In the genomic region with DNA sequence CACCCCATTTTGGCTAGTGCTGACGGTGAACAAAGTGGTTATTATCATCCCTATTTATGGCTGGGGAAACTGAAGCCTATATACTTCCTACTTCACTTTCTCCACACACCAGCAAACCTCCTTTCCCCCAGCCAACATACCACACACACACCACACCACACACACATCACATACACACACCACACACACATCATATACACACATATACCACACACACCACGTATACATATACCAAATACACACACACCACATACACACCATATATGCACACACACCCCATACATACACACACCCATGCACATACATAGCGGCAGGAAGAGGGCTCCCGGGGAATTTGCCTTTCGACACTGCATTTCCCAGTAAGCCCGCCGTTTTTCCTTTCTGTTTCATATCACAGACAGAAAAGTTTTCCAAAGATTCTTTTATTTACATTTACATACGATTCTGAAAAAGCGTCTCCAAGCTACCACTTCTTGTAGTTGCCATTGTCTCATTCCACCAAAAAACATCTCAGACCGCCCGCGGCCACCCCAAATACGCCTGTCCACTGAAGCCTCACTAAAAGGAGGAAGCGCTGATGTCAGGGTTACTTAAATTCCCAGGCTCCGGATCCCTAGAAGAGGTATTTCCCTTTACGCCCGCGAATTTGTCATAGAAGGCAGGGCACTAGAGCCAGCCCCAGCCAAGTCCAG, we compare ENCODE assay signal across 8 cellular contexts. TPM values are rescaled to one million over a fixed set of nuclear protein-coding genes. Genes with fewer than 3 reads are reported as not detected.
DNase-seq lines count a peak whose midpoint lies in the region; ATAC-seq and TF ChIP-seq lines count a peak whose summit lies in the region.

No MANE protein-coding gene starts in this region.

- H4K12ac ChIP-seq in trophoblast cell (ENCODE audit: low read depth, low read length), result peak overlapping the region; percentile 0

- peak overlapping the region; percentile 4 for H2BK12ac ChIP-seq in trophoblast cell (ENCODE audit: low read length)

- H3K9ac ChIP-seq in ES-I3 (ENCODE audit: low read depth, low read length) (peak overlapping the region; percentile 62), trophoblast cell (ENCODE audit: low read length) (peak overlapping the region; percentile 1)

- H3K9me3 ChIP-seq in ES-I3 (ENCODE audit: control insufficient read depth, insufficient read depth, low read length) (no peaks in the 10 kb centered on the region), trophoblast cell (ENCODE audit: insufficient read depth, low read depth, low read length) (no peaks in the 10 kb centered on the region)

- no peak overlapping the region for H3K4ac ChIP-seq in trophoblast cell (ENCODE audit: low read depth, low read length)

- no peaks in the 10 kb centered on the region for H3K27me3 ChIP-seq in trophoblast cell (ENCODE audit: insufficient read depth, low read length)

- no peak overlapping the region for H3K18ac ChIP-seq in trophoblast cell (ENCODE audit: low read length)

- H3K27ac ChIP-seq in trophoblast cell (ENCODE audit: low read depth, low read length), result peak overlapping the region; percentile 57

- peak overlapping the region; percentile 42 for H2BK5ac ChIP-seq in trophoblast cell (ENCODE audit: low read depth, low read length, poor library complexity)

- H3K4me1 ChIP-seq in ES-I3 (ENCODE audit: insufficient read depth, low read length) (peaks cover 5% of the 10 kb centered on the region; the same call in 1 of the 2 replicates), trophoblast cell (ENCODE audit: control insufficient read depth in 1 of 2, insufficient read depth in 2 of 2, low read length in 2 of 2) (peaks cover 16 to 20% of the 10 kb centered on the region in 2 experiments)

- peak overlapping the region; percentile 2 for H2BK120ac ChIP-seq in trophoblast cell (ENCODE audit: insufficient read depth, low read length, poor library complexity)

- ATAC-seq in HG03039 (IDR thresholded peaks at IDR 0.05; ENCODE audit: unreplicated experiment) (no peak), HG03135 (IDR thresholded peaks at IDR 0.05; ENCODE audit: unreplicated experiment) (no peak)

- H3K36me3 ChIP-seq in ES-I3 (ENCODE audit: insufficient read depth, low read length), result peaks cover 3% of the 10 kb centered on the region; the same call in 1 of the 2 replicates
- H3K36me3 ChIP-seq in trophoblast cell (ENCODE audit: control insufficient read depth in 1 of 2, insufficient read depth in 2 of 2, low read length in 2 of 2), result peaks cover 17 to 28% of the 10 kb centered on the region in 2 experiments

- peak overlapping the region; percentile 3 for H4K91ac ChIP-seq in trophoblast cell (ENCODE audit: low read depth, low read length)

- no peak overlapping the region for H2AFZ ChIP-seq in trophoblast cell (ENCODE audit: insufficient read depth, low read length, poor library complexity)

- 100% methylated on average over 1 of the region's 18 CpGs for WGBS in trophoblast cell (ENCODE audit: extremely low coverage, insufficient coverage, insufficient read length)

- H3K23ac ChIP-seq in trophoblast cell (ENCODE audit: low read length), result peak overlapping the region; percentile 93

- H3K4me3 ChIP-seq in epithelial cell of esophagus (ENCODE audit: low read length) (peak overlapping the region; percentile 60), trophoblast cell (ENCODE audit: low read depth, low read length) (peak overlapping the region; percentile 58)

- peak overlapping the region; percentile 1 for H2AK5ac ChIP-seq in trophoblast cell (ENCODE audit: low read length)

- no peak for TF ChIP-seq CTCF in epithelial cell of esophagus (IDR thresholded peaks at IDR 0.05; ENCODE audit: insufficient read depth, low read depth, low read length, missing control alignments)

- peak overlapping the region; percentile 1 for H4K8ac ChIP-seq in trophoblast cell (ENCODE audit: low read depth, low read length)

- peak overlapping the region; percentile 75 for H3K4me2 ChIP-seq in trophoblast cell (ENCODE audit: low read length)

- H3K14ac ChIP-seq in trophoblast cell (ENCODE audit: low read length), result peak overlapping the region; percentile 18

- peaks cover 10% of the 10 kb centered on the region for H3K79me1 ChIP-seq in trophoblast cell (ENCODE audit: low read length)

- peaks cover 14% of the 10 kb centered on the region for H3K79me2 ChIP-seq in trophoblast cell (ENCODE audit: control insufficient read depth, insufficient read depth, low read length, poor library complexity)

- peak; percentile 57 for DNase-seq in NCI-H69 (lab: John Stamatoyannopoulos, UW)
- DNase-seq in epithelial cell of esophagus (ENCODE audit: low read depth), result no peak
- no peak for DNase-seq in trophoblast cell
- DNase-seq in DMS153 (lab: John Stamatoyannopoulos, UW), result no peak
- DNase-seq in stimulated activated CD4-positive, alpha-beta T cell treated with anti-CD3 and anti-CD28 coated beads, Interleukin-4, amount 100 ng/mL, for 4 hours, result no peak

RNA-seq across cellular contexts. Expression of gene RAB5B, which starts 0.8 kb away (rescaled TPM):
- 126 and 127 TPM in 2 replicates for polyA plus RNA-seq in trophoblast cell (2013)

RNA-seq across cellular contexts. Expression of gene CDK2, which starts 6.4 kb away (rescaled TPM):
- polyA plus RNA-seq in trophoblast cell (2013), result 132 and 144 TPM in 2 replicates

RNA-seq across cellular contexts. Expression of gene PMEL, which starts 7.2 kb away (rescaled TPM):
- polyA plus RNA-seq in trophoblast cell (2013), result 31.7 and 33.8 TPM in 2 replicates

RNA-seq across cellular contexts. Expression of gene SUOX, which starts 24.0 kb away (rescaled TPM):
- polyA plus RNA-seq in trophoblast cell (2013), result 22.7 and 23.0 TPM in 2 replicates

RNA-seq across cellular contexts. Expression of gene DGKA, which starts 42.1 kb away (rescaled TPM):
- 44.8 and 47.5 TPM in 2 replicates for polyA plus RNA-seq in trophoblast cell (2013)
